ENCODE assay signal across 25 cellular contexts in genomic region chr13:70384156-70384555, GRCh38.
"Had no signal": no experiment of that assay in that cellular context is flagged by ENCODE, and none has a peak within 500 bp of the region (broad histone marks: within the 10 kb centered on the region; RNA-seq: fewer than 3 reads in every experiment).

No MANE protein-coding gene starts in this region.

- H3K9me3 ChIP-seq: left lung, ovary, right atrium auricular region, right lobe of liver, testis, thyroid gland, transverse colon, upper lobe of left lung, vagina had no signal

- H3K27me3 Mint-ChIP-seq: naive B cell; natural killer cell treated with Interleukin-12 subunit alpha and Interleukin-12 subunit beta and Interleukin-15 and Interleukin-18, amount 100 ng/mL, for 72 hours; progenitor cell of endocrine pancreas; stimulated activated naive B cell treated with anti-CD40 and anti-IgM and Interleukin-4, amounts not matched to agents 10 μg/mL and 1 μg/mL and 100 μg/mL, for 72 hours had no signal

- DNase-seq: hippocampal formation; kidney glomerular epithelial cell; left cardiac atrium; left lung; naive B cell; ovary; right lobe of liver; stimulated activated CD4-positive, alpha-beta T cell treated with anti-CD3 and anti-CD28 coated beads, Interleukin-12 subunit alpha, Interleukin-12 subunit beta, amount 100 ng/mL, for 4 hours; stimulated activated CD4-positive, alpha-beta T cell treated with anti-CD3 and anti-CD28 coated beads, Interleukin-15, amount 100 ng/mL, for 24 hours; stimulated activated CD4-positive, alpha-beta T cell treated with anti-CD3 and anti-CD28 coated beads, Interleukin-2, amount 100 ng/mL, for 24 hours; stimulated activated CD4-positive, alpha-beta T cell treated with anti-CD3 and anti-CD28 coated beads, Interleukin-4, amount 100 ng/mL, for 1 hour; stimulated activated naive B cell treated with anti-CD40 and anti-IgM and Interleukin-4, amounts not matched to agents 10 μg/mL and 1 μg/mL and 100 μg/mL, for 72 hours; stimulated activated naive CD8-positive, alpha-beta T cell treated with anti-CD3 and anti-CD28 coated beads, Interleukin-15, Interleukin-2, amounts not matched to agents 100 U/mL and 50 U/mL, for 24 hours; stomach; testis; thyroid gland; transverse colon; upper lobe of left lung had no signal

- FAIRE-seq: keratinocyte had no signal

- H3K4me3 Mint-ChIP-seq: mesothelial cell of epicardium; naive B cell; natural killer cell treated with Interleukin-12 subunit alpha and Interleukin-12 subunit beta and Interleukin-15 and Interleukin-18, amount 100 ng/mL, for 72 hours; stimulated activated naive B cell treated with anti-CD40 and anti-IgM and Interleukin-4, amounts not matched to agents 10 μg/mL and 1 μg/mL and 100 μg/mL, for 72 hours had no signal

- H3K27me3 ChIP-seq: left lung, ovary, right atrium auricular region, right lobe of liver, stomach, testis, thyroid gland, transverse colon, upper lobe of left lung, vagina had no signal

- H3K36me3 Mint-ChIP-seq: mesothelial cell of epicardium; naive B cell; natural killer cell treated with Interleukin-12 subunit alpha and Interleukin-12 subunit beta and Interleukin-15 and Interleukin-18, amount 100 ng/mL, for 72 hours; stimulated activated naive B cell treated with anti-CD40 and anti-IgM and Interleukin-4, amounts not matched to agents 10 μg/mL and 1 μg/mL and 100 μg/mL, for 72 hours had no signal

- H3K4me3 ChIP-seq: left lung, lung, ovary, right atrium auricular region, right lobe of liver, stomach, testis, thyroid gland, transverse colon, upper lobe of left lung, vagina had no signal

- H3K36me3 ChIP-seq: left lung, ovary, right atrium auricular region, right lobe of liver, stomach, thyroid gland, transverse colon, upper lobe of left lung, vagina had no signal

- H3K9me3 Mint-ChIP-seq: stimulated activated naive B cell treated with anti-CD40 and anti-IgM and Interleukin-4, amounts not matched to agents 10 μg/mL and 1 μg/mL and 100 μg/mL, for 72 hours had no signal

- H3K4me1 Mint-ChIP-seq: mesothelial cell of epicardium; naive B cell; stimulated activated naive B cell treated with anti-CD40 and anti-IgM and Interleukin-4, amounts not matched to agents 10 μg/mL and 1 μg/mL and 100 μg/mL, for 72 hours had no signal

- H3K27ac Mint-ChIP-seq: mesothelial cell of epicardium; naive B cell; natural killer cell treated with Interleukin-12 subunit alpha and Interleukin-12 subunit beta and Interleukin-15 and Interleukin-18, amount 100 ng/mL, for 72 hours; progenitor cell of endocrine pancreas; stimulated activated naive B cell treated with anti-CD40 and anti-IgM and Interleukin-4, amounts not matched to agents 10 μg/mL and 1 μg/mL and 100 μg/mL, for 72 hours had no signal

- H3K4me1 ChIP-seq: left lung, right atrium auricular region, right lobe of liver, stomach, testis, thyroid gland, upper lobe of left lung, vagina had no signal

- ATAC-seq: left cardiac atrium; left lung; natural killer cell treated with Interleukin-12 subunit alpha and Interleukin-12 subunit beta and Interleukin-15 and Interleukin-18, amount 100 ng/mL, for 72 hours; stimulated activated naive B cell treated with anti-CD40 and anti-IgM and Interleukin-4, amounts not matched to agents 10 μg/mL and 1 μg/mL and 100 μg/mL, for 72 hours; stimulated activated naive CD8-positive, alpha-beta T cell treated with anti-CD3 and anti-CD28 coated beads, Interleukin-15, Interleukin-2, amounts not matched to agents 100 U/mL and 50 U/mL, for 24 hours had no signal

- H3K27ac ChIP-seq: left lung, ovary, right atrium auricular region, right lobe of liver, stomach, testis, thyroid gland, transverse colon, upper lobe of left lung, vagina had no signal
